23 cellular contexts compared by ENCODE assay signal in genomic region chr3:143414571-143415253, GRCh38.
DNase-seq lines count a peak whose midpoint lies in the region; ATAC-seq, FAIRE-seq and TF ChIP-seq lines count a peak whose summit lies in the region.
"Had no signal": no experiment of that assay in that cellular context is flagged by ENCODE, and none has a peak within 500 bp of the region (broad histone marks: within the 10 kb centered on the region; RNA-seq: fewer than 3 reads in every experiment).

No MANE protein-coding gene starts in this region.

- no peak overlapping the region for H3K9ac ChIP-seq in BLaER1 treated with 17β-estradiol and CSF1 and Interleukin-3, amounts not matched to agents 10 nM and 100 nM
- H3K9ac ChIP-seq: KMS-11 had no signal

- H3K4me2 ChIP-seq in BLaER1 treated with 17β-estradiol and CSF1 and Interleukin-3, amounts not matched to agents 10 nM and 100 nM: peak overlapping the region; percentile 7 to 86 (median 78); a peak in 20 of 22 replicates
- H3K4me2 ChIP-seq: KMS-11 had no signal

- TF ChIP-seq POLR2A in GM12891 (IDR thresholded peaks at IDR 0.05; ENCODE audit: low read depth, low read length): no peak

- peak overlapping the region in 7 of 11 experiments; percentile 12 to 60 (median 37); a peak in 7 of 22 replicates for H3K27ac ChIP-seq in BLaER1 treated with 17β-estradiol and CSF1 and Interleukin-3, amounts not matched to agents 10 nM and 100 nM
- H3K27ac ChIP-seq: HL-60, KMS-11, SJSA1 had no signal

- H3K4me1 ChIP-seq in BLaER1 treated with 17β-estradiol and CSF1 and Interleukin-3, amounts not matched to agents 10 nM and 100 nM: peaks cover 33 to 54% (median 49%) of the 10 kb centered on the region in 10 experiments
- H3K4me1 ChIP-seq: SJSA1 had no signal

- H3K27me3 ChIP-seq in BLaER1 treated with 17β-estradiol and CSF1 and Interleukin-3, amounts not matched to agents 10 nM and 100 nM: no peaks in the 10 kb centered on the region
- H3K27me3 ChIP-seq: SJSA1 had no signal

- no peaks in the 10 kb centered on the region for H4K20me1 ChIP-seq in BLaER1 treated with 17β-estradiol and CSF1 and Interleukin-3, amounts not matched to agents 10 nM and 100 nM

- H3K9me3 ChIP-seq in BLaER1 treated with 17β-estradiol and CSF1 and Interleukin-3, amounts not matched to agents 10 nM and 100 nM (replicated peaks in 1 of 11): peaks cover 0 to 12% (median 4%) of the 10 kb centered on the region in 11 experiments; a peak in 8 of 22 replicates
- H3K9me3 ChIP-seq: SJSA1 had no signal

- peak; percentile 41 for ATAC-seq in HG02852 (IDR thresholded peaks at IDR 0.05; ENCODE audit: unreplicated experiment)
- ATAC-seq: T-helper 17 cell had no signal

- TF ChIP-seq CTCF in GM10266 (IDR thresholded peaks at IDR 0.05; ENCODE audit: control insufficient read depth, insufficient read depth, low read depth, missing control alignments): no peak

- no peak overlapping the region; a peak in 1 of 20 replicates for H3K4me3 ChIP-seq in BLaER1 treated with 17β-estradiol and CSF1 and Interleukin-3, amounts not matched to agents 10 nM and 100 nM
- H3K4me3 ChIP-seq: SJSA1 had no signal

- H3K36me3 ChIP-seq in BLaER1 treated with 17β-estradiol and CSF1 and Interleukin-3, amounts not matched to agents 10 nM and 100 nM: peaks cover 0 to 25% (median 0%) of the 10 kb centered on the region in 11 experiments; a peak in 2 of 22 replicates
- H3K36me3 ChIP-seq: SJSA1 had no signal

- FAIRE-seq in GM12891 (lab: Jason Lieb, UNC): peak; percentile 57

- DNase-seq in GM12891 (ENCODE audit: insufficient read length, low spot score): no peak
- DNase-seq in amniotic epithelial cell (ENCODE audit: low read depth): peak; percentile 31
- DNase-seq in GM10266 (ENCODE audit: extremely low spot score): no peak
- DNase-seq in AG08395 (ENCODE audit: low spot score): no peak
- DNase-seq in medulla oblongata (ENCODE audit: extremely low spot score): no peak
- no peak for DNase-seq in activated CD4-positive, CD25-positive, alpha-beta regulatory T cell (lab: John Stamatoyannopoulos, UW)
- DNase-seq: AML-193; Calu3; CD4-positive, alpha-beta T cell; DMS53; H7; HFFc6; NCI-H1417 treated with DMSO at 0.1 percent for 48 hours; NCI-H187 treated with DMSO at 0.1 percent for 48 hours; NCI-H2227 treated with DMSO at 0.1 percent for 48 hours; NCI-H510A treated with DMSO at 0.1 percent for 48 hours; NCI-H774; T-helper 17 cell had no signal

TF ChIP-seq in GM12891, 5 proteins besides CTCF, POLR2A, EP300 and RAD21:
- no peak for TF ChIP-seq POLR2AphosphoS5 (IDR thresholded peaks at IDR 0.05; ENCODE audit: low read depth, low read length)
TF ChIP-seq in GM12891: peak in this region for 0.
